In genomic region chr9:123127512-123128075, GRCh38 we compare ENCODE assay signal across 17 cellular contexts.
"Had no signal": no experiment of that assay in that cellular context is flagged by ENCODE, and none has a peak within 500 bp of the region (broad histone marks: within the 10 kb centered on the region; RNA-seq: fewer than 3 reads in every experiment).

No MANE protein-coding gene starts in this region.

- ATAC-seq: activated T-cell treated with anti-CD3 and anti-CD28 coated beads, Interleukin-2, amount 50 U/mL, for 72 hours; left lobe of liver; natural killer cell; sciatic nerve had no signal

- H3K27me3 ChIP-seq: testis, vagina had no signal

- H3K4me3 ChIP-seq: testis, vagina had no signal

- H3K36me3 ChIP-seq: vagina had no signal

- H3K27ac Mint-ChIP-seq: activated CD4-positive, alpha-beta memory T cell treated with anti-CD3 and anti-CD28 coated beads, Interleukin-2, amount 10 ng/mL, durations not matched to agents 7 days and 5 days; activated naive CD4-positive, alpha-beta T cell treated with anti-CD3 and anti-CD28 coated beads for 36 hours; activated T-cell treated with anti-CD3 and anti-CD28 coated beads, Interleukin-2, amount 50 U/mL, for 72 hours; immature natural killer cell; mesothelial cell of epicardium; natural killer cell had no signal

- H3K9me3 ChIP-seq: testis, vagina had no signal

- H3K36me3 Mint-ChIP-seq: natural killer cell had no signal

- H3K9me3 Mint-ChIP-seq: activated CD4-positive, alpha-beta memory T cell treated with anti-CD3 and anti-CD28 coated beads, Interleukin-2, amount 10 ng/mL, durations not matched to agents 7 days and 5 days; activated naive CD4-positive, alpha-beta T cell treated with anti-CD3 and anti-CD28 coated beads for 36 hours; activated T-cell treated with anti-CD3 and anti-CD28 coated beads, Interleukin-2, amount 50 U/mL, for 72 hours; immature natural killer cell; mesothelial cell of epicardium; natural killer cell had no signal

- DNase-seq: activated CD4-positive, alpha-beta memory T cell treated with anti-CD3 and anti-CD28 coated beads, Interleukin-2, amount 10 ng/mL, durations not matched to agents 7 days and 5 days; activated CD4-positive, alpha-beta T cell treated with anti-CD3 and anti-CD28 coated beads for 48 hours; activated effector memory CD4-positive, alpha-beta T cell treated with Interleukin-2 at 50 U/mL for 16 hours; activated naive CD4-positive, alpha-beta T cell treated with anti-CD3 and anti-CD28 coated beads for 36 hours; activated T-cell treated with anti-CD3 and anti-CD28 coated beads, Interleukin-2, amount 50 U/mL, for 72 hours; cortex of kidney; immature natural killer cell; natural killer cell; small intestine; stimulated activated naive CD4-positive, alpha-beta T cell; testis; trophoblast cell had no signal

- H3K27ac ChIP-seq: epithelial cell of prostate, testis, vagina had no signal

- H3K27me3 Mint-ChIP-seq: activated CD4-positive, alpha-beta memory T cell treated with anti-CD3 and anti-CD28 coated beads, Interleukin-2, amount 10 ng/mL, durations not matched to agents 7 days and 5 days had no signal

- H3K4me1 Mint-ChIP-seq: activated CD4-positive, alpha-beta memory T cell treated with anti-CD3 and anti-CD28 coated beads, Interleukin-2, amount 10 ng/mL, durations not matched to agents 7 days and 5 days; immature natural killer cell; natural killer cell had no signal

- H3K4me3 Mint-ChIP-seq: activated CD4-positive, alpha-beta memory T cell treated with anti-CD3 and anti-CD28 coated beads, Interleukin-2, amount 10 ng/mL, durations not matched to agents 7 days and 5 days; activated naive CD4-positive, alpha-beta T cell treated with anti-CD3 and anti-CD28 coated beads for 36 hours; activated T-cell treated with anti-CD3 and anti-CD28 coated beads, Interleukin-2, amount 50 U/mL, for 72 hours; immature natural killer cell; mesothelial cell of epicardium; natural killer cell had no signal

- H3K4me1 ChIP-seq: testis, vagina had no signal
